Comparison of ENCODE assay signal across 2 cellular contexts in genomic region chr2:26948800-26949199, GRCh38.
TF ChIP-seq lines count a peak whose summit lies in the region.

No MANE protein-coding gene starts in this region.

TF ChIP-seq in HepG2, 621 proteins besides CTCF, POLR2A, EP300 and RAD21:
- TF ChIP-seq ZNF629 (CRISPR knock-in tag; conservative IDR thresholded peaks at IDR 0.05): peak; percentile 47
- TF ChIP-seq ETS1 (CRISPR knock-in tag; IDR thresholded peaks at IDR 0.05): no peak

TF ChIP-seq in K562, 482 proteins besides CTCF, POLR2A, EP300 and RAD21:
- TF ChIP-seq HDAC2 (IDR thresholded peaks at IDR 0.05) (0 out of 2 replicates have a peak, but pooled peaks have one; percentile 25), SMARCA5 (IDR thresholded peaks at IDR 0.05) (0 out of 2 replicates have a peak, but pooled peaks have one; percentile 36), BCOR (IDR thresholded peaks at IDR 0.05) (peak; percentile 85; the same call in 1 of the 2 replicates), RBM25 (IDR thresholded peaks at IDR 0.05; ENCODE audit: low read depth, low read length, severe bottlenecking) (peak; percentile 89), CHD4 (IDR thresholded peaks at IDR 0.05; ENCODE audit: insufficient read depth, insufficient replicate concordance, low read depth, low read length, poor library complexity, severe bottlenecking) (peak; percentile 69), HOMEZ (CRISPR knock-in tag; IDR thresholded peaks at IDR 0.05) (no peak), CEBPB (tag; IDR thresholded peaks at IDR 0.05) (no peak), ZNF274 (IDR thresholded peaks at IDR 0.05; ENCODE audit: borderline replicate concordance, low read depth, low read length) (no peak), ADNP (tag; IDR thresholded peaks at IDR 0.05) (0 out of 2 replicates have a peak, but pooled peaks have one; percentile 52), KDM1A (IDR thresholded peaks at IDR 0.05) (peak in 1 of 2 experiments; percentile 24; a peak in 1 of 4 replicates), ZNF121 (CRISPR knock-in tag; conservative IDR thresholded peaks at IDR 0.05) (0 out of 2 replicates have a peak, but pooled peaks have one; percentile 39)
